Comparison of ENCODE assay signal across 33 cellular contexts in genomic region chr7:126499481-126499880, GRCh38.
"Had no signal": no experiment of that assay in that cellular context is flagged by ENCODE, and none has a peak within 500 bp of the region (broad histone marks: within the 10 kb centered on the region; RNA-seq: fewer than 3 reads in every experiment).

No MANE protein-coding gene starts in this region.

- H3K27ac ChIP-seq: KMS-11 had no signal

- H3K36me3 ChIP-seq: MG63 had no signal

- H3K4me2 ChIP-seq: KMS-11 had no signal

- H3K9ac ChIP-seq: KMS-11 had no signal

- H3K27me3 ChIP-seq: MG63 had no signal

- DNase-seq: Karpas-422, Kasumi-1, MG63, MM.1S, MV-4-11, NCI-H1048, NCI-H1092, NCI-H1092 treated with DMSO at 0.1 percent for 48 hours, NCI-H1105, NCI-H1105 treated with DMSO at 0.1 percent for 48 hours, NCI-H1417 treated with DMSO at 0.1 percent for 48 hours, NCI-H1436, NCI-H1436 treated with DMSO at 0.1 percent for 48 hours, NCI-H146, NCI-H1694, NCI-H1694 treated with DMSO at 0.1 percent for 48 hours, NCI-H187, NCI-H187 treated with DMSO at 0.1 percent for 48 hours, NCI-H1930, NCI-H2029, NCI-H2029 treated with DMSO at 0.1 percent for 48 hours, NCI-H2081, NCI-H2081 treated with DMSO at 0.1 percent for 48 hours, NCI-H2107, NCI-H2171, NCI-H2171 treated with DMSO at 0.1 percent for 48 hours, NCI-H2227 treated with DMSO at 0.1 percent for 48 hours, NCI-H226, NCI-H345, NCI-H446, NCI-H446 treated with DMSO at 0.1 percent for 48 hours, NCI-H510A had no signal

- H3K9me3 ChIP-seq: MG63 had no signal

- H3K4me3 ChIP-seq: MG63 had no signal
